Comparison of ENCODE assay signal across 1 cellular context in the genomic region with DNA sequence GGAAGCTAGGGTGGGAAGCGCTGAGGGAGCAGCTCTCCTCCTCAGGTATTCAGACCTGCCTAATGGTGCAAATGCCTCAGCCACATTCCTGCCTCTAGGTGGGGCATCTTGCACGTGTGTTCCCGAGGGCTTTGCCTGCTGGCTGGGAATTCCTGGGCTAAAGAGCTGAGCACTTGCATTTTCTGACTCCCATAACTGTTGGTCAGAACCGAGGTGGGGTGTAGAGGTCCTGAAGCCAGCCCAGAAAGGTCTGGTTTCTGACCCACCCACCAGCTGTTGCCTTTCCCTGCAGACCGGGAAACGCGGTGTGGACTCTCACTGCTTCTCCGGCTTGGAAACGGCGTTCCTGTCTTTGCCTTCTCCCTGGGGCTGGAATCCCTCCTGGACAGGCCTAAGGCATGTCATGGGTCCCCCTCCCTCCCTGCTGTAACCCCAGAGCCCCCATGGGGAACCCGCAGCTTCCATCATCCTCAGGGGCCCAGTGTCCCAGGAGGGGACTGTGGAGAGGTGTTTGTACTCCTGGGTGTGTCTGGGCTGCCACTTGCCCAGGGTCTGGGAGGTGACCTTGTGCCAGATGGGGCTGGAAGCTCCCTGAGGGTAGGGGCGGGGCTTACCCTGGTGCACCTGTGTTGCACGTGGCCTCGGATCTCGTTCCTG.
TF ChIP-seq lines count a peak whose summit lies in the region.

No MANE protein-coding gene starts in this region.

TF ChIP-seq in HepG2, 621 proteins besides CTCF, POLR2A, EP300 and RAD21 (continued from another document):
- TF ChIP-seq, protein P1, sequence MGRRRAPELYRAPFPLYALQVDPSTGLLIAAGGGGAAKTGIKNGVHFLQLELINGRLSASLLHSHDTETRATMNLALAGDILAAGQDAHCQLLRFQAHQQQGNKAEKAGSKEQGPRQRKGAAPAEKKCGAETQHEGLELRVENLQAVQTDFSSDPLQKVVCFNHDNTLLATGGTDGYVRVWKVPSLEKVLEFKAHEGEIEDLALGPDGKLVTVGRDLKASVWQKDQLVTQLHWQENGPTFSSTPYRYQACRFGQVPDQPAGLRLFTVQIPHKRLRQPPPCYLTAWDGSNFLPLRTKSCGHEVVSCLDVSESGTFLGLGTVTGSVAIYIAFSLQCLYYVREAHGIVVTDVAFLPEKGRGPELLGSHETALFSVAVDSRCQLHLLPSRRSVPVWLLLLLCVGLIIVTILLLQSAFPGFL (CRISPR knock-in tag; IDR thresholded peaks at IDR 0.05): no peak
- no peak for TF ChIP-seq KLF9 (CRISPR knock-in tag; IDR thresholded peaks at IDR 0.05; ENCODE audit: low read depth)
- TF ChIP-seq CENPX (CRISPR knock-in tag; IDR thresholded peaks at IDR 0.05): no peak
- TF ChIP-seq PITX1 (CRISPR knock-in tag; IDR thresholded peaks at IDR 0.05): peak; percentile 34; the same call in 1 of the 2 replicates
- TF ChIP-seq GATAD2A (CRISPR knock-in tag; IDR thresholded peaks at IDR 0.05): peak; percentile 34; the same call in 1 of the 2 replicates
- TF ChIP-seq ZNF746 (CRISPR knock-in tag; IDR thresholded peaks at IDR 0.05): no peak
- TF ChIP-seq, protein P2, sequence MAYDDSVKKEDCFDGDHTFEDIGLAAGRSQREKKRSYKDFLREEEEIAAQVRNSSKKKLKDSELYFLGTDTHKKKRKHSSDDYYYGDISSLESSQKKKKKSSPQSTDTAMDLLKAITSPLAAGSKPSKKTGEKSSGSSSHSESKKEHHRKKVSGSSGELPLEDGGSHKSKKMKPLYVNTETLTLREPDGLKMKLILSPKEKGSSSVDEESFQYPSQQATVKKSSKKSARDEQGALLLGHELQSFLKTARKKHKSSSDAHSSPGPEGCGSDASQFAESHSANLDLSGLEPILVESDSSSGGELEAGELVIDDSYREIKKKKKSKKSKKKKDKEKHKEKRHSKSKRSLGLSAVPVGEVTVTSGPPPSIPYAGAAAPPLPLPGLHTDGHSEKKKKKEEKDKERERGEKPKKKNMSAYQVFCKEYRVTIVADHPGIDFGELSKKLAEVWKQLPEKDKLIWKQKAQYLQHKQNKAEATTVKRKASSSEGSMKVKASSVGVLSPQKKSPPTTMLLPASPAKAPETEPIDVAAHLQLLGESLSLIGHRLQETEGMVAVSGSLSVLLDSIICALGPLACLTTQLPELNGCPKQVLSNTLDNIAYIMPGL (CRISPR knock-in tag; IDR thresholded peaks at IDR 0.05; ENCODE audit: borderline replicate concordance in 1 of 2, low read depth in 1 of 2): peak in 1 of 2 experiments; percentile 83; a peak in 1 of 4 replicates
- 0 out of 2 replicates have a peak, but pooled peaks have one; percentile 27 for TF ChIP-seq SAP130 (CRISPR knock-in tag; IDR thresholded peaks at IDR 0.05; ENCODE audit: low read depth)
- TF ChIP-seq ZNF501 (CRISPR knock-in tag; IDR thresholded peaks at IDR 0.05): no peak
- TF ChIP-seq ZSCAN30 (CRISPR knock-in tag; IDR thresholded peaks at IDR 0.05): no peak
- TF ChIP-seq ZNF788 (CRISPR knock-in tag; IDR thresholded peaks at IDR 0.05; ENCODE audit: borderline replicate concordance): peak; percentile 23; the same call in 1 of the 2 replicates
- no peak for TF ChIP-seq ZNF431 (CRISPR knock-in tag; IDR thresholded peaks at IDR 0.05; ENCODE audit: borderline replicate concordance, low read depth)
- TF ChIP-seq NKX3-1 (CRISPR knock-in tag; IDR thresholded peaks at IDR 0.05): no peak
- no peak for TF ChIP-seq MEIS2 (CRISPR knock-in tag; IDR thresholded peaks at IDR 0.05)
- TF ChIP-seq TAF1 (CRISPR knock-in tag; IDR thresholded peaks at IDR 0.05): no peak
- TF ChIP-seq CBX2 (IDR thresholded peaks at IDR 0.05; ENCODE audit: low read depth, low read length): no peak
- TF ChIP-seq CBX2 (CRISPR knock-in tag; IDR thresholded peaks at IDR 0.05; ENCODE audit: low read depth): no peak
- no peak for TF ChIP-seq REXO4 (CRISPR knock-in tag; IDR thresholded peaks at IDR 0.05; ENCODE audit: borderline replicate concordance)
- TF ChIP-seq ZNF343 (CRISPR knock-in tag; IDR thresholded peaks at IDR 0.05): no peak
- TF ChIP-seq DNMT1 (CRISPR knock-in tag; IDR thresholded peaks at IDR 0.05): no peak
- TF ChIP-seq, protein P3, sequence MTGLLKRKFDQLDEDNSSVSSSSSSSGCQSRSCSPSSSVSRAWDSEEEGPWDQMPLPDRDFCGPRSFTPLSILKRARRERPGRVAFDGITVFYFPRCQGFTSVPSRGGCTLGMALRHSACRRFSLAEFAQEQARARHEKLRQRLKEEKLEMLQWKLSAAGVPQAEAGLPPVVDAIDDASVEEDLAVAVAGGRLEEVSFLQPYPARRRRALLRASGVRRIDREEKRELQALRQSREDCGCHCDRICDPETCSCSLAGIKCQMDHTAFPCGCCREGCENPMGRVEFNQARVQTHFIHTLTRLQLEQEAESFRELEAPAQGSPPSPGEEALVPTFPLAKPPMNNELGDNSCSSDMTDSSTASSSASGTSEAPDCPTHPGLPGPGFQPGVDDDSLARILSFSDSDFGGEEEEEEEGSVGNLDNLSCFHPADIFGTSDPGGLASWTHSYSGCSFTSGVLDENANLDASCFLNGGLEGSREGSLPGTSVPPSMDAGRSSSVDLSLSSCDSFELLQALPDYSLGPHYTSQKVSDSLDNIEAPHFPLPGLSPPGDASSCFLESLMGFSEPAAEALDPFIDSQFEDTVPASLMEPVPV (CRISPR knock-in tag; IDR thresholded peaks at IDR 0.05): no peak
- TF ChIP-seq, protein P4, sequence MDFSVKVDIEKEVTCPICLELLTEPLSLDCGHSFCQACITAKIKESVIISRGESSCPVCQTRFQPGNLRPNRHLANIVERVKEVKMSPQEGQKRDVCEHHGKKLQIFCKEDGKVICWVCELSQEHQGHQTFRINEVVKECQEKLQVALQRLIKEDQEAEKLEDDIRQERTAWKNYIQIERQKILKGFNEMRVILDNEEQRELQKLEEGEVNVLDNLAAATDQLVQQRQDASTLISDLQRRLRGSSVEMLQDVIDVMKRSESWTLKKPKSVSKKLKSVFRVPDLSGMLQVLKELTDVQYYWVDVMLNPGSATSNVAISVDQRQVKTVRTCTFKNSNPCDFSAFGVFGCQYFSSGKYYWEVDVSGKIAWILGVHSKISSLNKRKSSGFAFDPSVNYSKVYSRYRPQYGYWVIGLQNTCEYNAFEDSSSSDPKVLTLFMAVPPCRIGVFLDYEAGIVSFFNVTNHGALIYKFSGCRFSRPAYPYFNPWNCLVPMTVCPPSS (IDR thresholded peaks at IDR 0.05): no peak
- no peak for TF ChIP-seq SP5 (CRISPR knock-in tag; IDR thresholded peaks at IDR 0.05; ENCODE audit: borderline replicate concordance, low read depth)
- TF ChIP-seq, protein P5, sequence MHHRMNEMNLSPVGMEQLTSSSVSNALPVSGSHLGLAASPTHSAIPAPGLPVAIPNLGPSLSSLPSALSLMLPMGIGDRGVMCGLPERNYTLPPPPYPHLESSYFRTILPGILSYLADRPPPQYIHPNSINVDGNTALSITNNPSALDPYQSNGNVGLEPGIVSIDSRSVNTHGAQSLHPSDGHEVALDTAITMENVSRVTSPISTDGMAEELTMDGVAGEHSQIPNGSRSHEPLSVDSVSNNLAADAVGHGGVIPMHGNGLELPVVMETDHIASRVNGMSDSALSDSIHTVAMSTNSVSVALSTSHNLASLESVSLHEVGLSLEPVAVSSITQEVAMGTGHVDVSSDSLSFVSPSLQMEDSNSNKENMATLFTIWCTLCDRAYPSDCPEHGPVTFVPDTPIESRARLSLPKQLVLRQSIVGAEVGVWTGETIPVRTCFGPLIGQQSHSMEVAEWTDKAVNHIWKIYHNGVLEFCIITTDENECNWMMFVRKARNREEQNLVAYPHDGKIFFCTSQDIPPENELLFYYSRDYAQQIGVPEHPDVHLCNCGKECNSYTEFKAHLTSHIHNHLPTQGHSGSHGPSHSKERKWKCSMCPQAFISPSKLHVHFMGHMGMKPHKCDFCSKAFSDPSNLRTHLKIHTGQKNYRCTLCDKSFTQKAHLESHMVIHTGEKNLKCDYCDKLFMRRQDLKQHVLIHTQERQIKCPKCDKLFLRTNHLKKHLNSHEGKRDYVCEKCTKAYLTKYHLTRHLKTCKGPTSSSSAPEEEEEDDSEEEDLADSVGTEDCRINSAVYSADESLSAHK (CRISPR knock-in tag; IDR thresholded peaks at IDR 0.05; ENCODE audit: borderline replicate concordance): no peak
- TF ChIP-seq, protein P6, sequence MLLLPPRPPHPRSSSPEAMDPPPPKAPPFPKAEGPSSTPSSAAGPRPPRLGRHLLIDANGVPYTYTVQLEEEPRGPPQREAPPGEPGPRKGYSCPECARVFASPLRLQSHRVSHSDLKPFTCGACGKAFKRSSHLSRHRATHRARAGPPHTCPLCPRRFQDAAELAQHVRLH (CRISPR knock-in tag; IDR thresholded peaks at IDR 0.05; ENCODE audit: borderline replicate concordance, low read depth): no peak; the same call in 1 of the 2 replicates
- TF ChIP-seq, protein P7, sequence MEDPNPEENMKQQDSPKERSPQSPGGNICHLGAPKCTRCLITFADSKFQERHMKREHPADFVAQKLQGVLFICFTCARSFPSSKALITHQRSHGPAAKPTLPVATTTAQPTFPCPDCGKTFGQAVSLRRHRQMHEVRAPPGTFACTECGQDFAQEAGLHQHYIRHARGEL (CRISPR knock-in tag; IDR thresholded peaks at IDR 0.05): no peak
- no peak for TF ChIP-seq ZNF180 (CRISPR knock-in tag; IDR thresholded peaks at IDR 0.05; ENCODE audit: borderline replicate concordance, low read depth)
- TF ChIP-seq, protein P8, sequence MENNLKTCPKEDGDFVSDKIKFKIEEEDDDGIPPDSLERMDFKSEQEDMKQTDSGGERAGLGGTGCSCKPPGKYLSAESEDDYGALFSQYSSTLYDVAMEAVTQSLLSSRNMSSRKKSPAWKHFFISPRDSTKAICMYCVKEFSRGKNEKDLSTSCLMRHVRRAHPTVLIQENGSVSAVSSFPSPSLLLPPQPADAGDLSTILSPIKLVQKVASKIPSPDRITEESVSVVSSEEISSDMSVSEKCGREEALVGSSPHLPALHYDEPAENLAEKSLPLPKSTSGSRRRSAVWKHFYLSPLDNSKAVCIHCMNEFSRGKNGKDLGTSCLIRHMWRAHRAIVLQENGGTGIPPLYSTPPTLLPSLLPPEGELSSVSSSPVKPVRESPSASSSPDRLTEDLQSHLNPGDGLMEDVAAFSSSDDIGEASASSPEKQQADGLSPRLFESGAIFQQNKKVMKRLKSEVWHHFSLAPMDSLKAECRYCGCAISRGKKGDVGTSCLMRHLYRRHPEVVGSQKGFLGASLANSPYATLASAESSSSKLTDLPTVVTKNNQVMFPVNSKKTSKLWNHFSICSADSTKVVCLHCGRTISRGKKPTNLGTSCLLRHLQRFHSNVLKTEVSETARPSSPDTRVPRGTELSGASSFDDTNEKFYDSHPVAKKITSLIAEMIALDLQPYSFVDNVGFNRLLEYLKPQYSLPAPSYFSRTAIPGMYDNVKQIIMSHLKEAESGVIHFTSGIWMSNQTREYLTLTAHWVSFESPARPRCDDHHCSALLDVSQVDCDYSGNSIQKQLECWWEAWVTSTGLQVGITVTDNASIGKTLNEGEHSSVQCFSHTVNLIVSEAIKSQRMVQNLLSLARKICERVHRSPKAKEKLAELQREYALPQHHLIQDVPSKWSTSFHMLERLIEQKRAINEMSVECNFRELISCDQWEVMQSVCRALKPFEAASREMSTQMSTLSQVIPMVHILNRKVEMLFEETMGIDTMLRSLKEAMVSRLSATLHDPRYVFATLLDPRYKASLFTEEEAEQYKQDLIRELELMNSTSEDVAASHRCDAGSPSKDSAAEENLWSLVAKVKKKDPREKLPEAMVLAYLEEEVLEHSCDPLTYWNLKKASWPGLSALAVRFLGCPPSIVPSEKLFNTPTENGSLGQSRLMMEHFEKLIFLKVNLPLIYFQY (CRISPR knock-in tag; IDR thresholded peaks at IDR 0.05; ENCODE audit: borderline replicate concordance): no peak
